ENCODE assay signal across 35 cellular contexts in genomic region chr21:31707499-31707898, GRCh38.
"Had no signal": no experiment of that assay in that cellular context is flagged by ENCODE, and none has a peak within 500 bp of the region (broad histone marks: within the 10 kb centered on the region; RNA-seq: fewer than 3 reads in every experiment).

No MANE protein-coding gene starts in this region.

- H3K9me3 ChIP-seq: ascending aorta, SJCRH30 had no signal

- H3K4me3 ChIP-seq: ascending aorta, PC-9, SJCRH30, SK-N-MC had no signal

- H3K27ac Mint-ChIP-seq: activated CD4-positive, alpha-beta T cell treated with anti-CD3 and anti-CD28 coated beads, Interleukin-2, amount 10 ng/mL, durations not matched to agents 24 days and 14 days; activated CD8-positive, alpha-beta T cell treated with anti-CD3 and anti-CD28 coated beads for 36 hours; activated naive CD8-positive, alpha-beta T cell treated with anti-CD3 and anti-CD28 coated beads, Interleukin-2, amount 10 ng/mL, durations not matched to agents 7 days and 5 days; activated T-cell treated with anti-CD3 and anti-CD28 coated beads, Interleukin-2, amount 50 U/mL, for 72 hours; activated T-helper 2 cell treated with anti-CD3 and anti-CD28 coated beads, Interferon-gamma antibody, Interleukin-2, Interleukin-4, amounts not matched to agents 10 μg/mL and 5 μg/mL and 100 μg/mL, durations not matched to agents 14 hours and 24 hours and 36 hours had no signal

- H3K4me2 ChIP-seq: PC-9 had no signal

- H3K27ac ChIP-seq: ascending aorta, PC-9, RWPE1, SJCRH30, SK-N-MC, WERI-Rb-1 had no signal

- DNase-seq: activated CD4-positive, alpha-beta T cell treated with anti-CD3 and anti-CD28 coated beads for 1 hour; activated CD4-positive, alpha-beta T cell treated with anti-CD3 and anti-CD28 coated beads, Interleukin-2, amount 10 ng/mL, durations not matched to agents 24 days and 14 days; activated CD4-positive, alpha-beta T cell treated with anti-CD3 and anti-CD28 coated beads, Interleukin-2, amount 50 U/mL, for 4 hours; activated CD4-positive, CD25-positive, alpha-beta regulatory T cell; activated CD8-positive, alpha-beta T cell treated with anti-CD3 and anti-CD28 coated beads for 36 hours; activated gamma-delta T cell; activated naive CD4-positive, alpha-beta T cell treated with Interleukin-2 at 50 U/mL for 16 hours; activated naive CD8-positive, alpha-beta T cell treated with anti-CD3 and anti-CD28 coated beads, Interleukin-2, amount 10 ng/mL, durations not matched to agents 7 days and 5 days; activated T-cell treated with anti-CD3 and anti-CD28 coated beads, Interleukin-2, amount 50 U/mL, for 1 hour; activated T-cell treated with anti-CD3 and anti-CD28 coated beads, Interleukin-2, amount 50 U/mL, for 72 hours; amygdala; Kasumi-1; KG1; MM.1S; MV-4-11; NCI-H1092 treated with DMSO at 0.1 percent for 48 hours; NCI-H1417; NCI-H146; NCI-H187; NCI-H2029 treated with DMSO at 0.1 percent for 48 hours; NCI-H2107; NCI-H2171; NCI-H510A; NCI-H526; NCI-H748 treated with DMSO at 0.1 percent for 48 hours; NK-92 treated with Interleukin-12 subunit alpha and Interleukin-12 subunit beta, amount 100 ng/mL, for 24 hours; PC-9; Right ventricle myocardium superior; SJCRH30; T1000; WERI-Rb-1 had no signal

- H3K4me1 ChIP-seq: SJCRH30 had no signal

- H3K27me3 Mint-ChIP-seq: activated CD4-positive, alpha-beta T cell treated with anti-CD3 and anti-CD28 coated beads, Interleukin-2, amount 10 ng/mL, durations not matched to agents 24 days and 14 days; activated CD8-positive, alpha-beta T cell treated with anti-CD3 and anti-CD28 coated beads for 36 hours; activated naive CD8-positive, alpha-beta T cell treated with anti-CD3 and anti-CD28 coated beads, Interleukin-2, amount 10 ng/mL, durations not matched to agents 7 days and 5 days had no signal

- H3K36me3 ChIP-seq: ascending aorta had no signal

- H2AFZ ChIP-seq: PC-9 had no signal

- ATAC-seq: activated CD8-positive, alpha-beta T cell treated with anti-CD3 and anti-CD28 coated beads for 36 hours; activated T-cell treated with anti-CD3 and anti-CD28 coated beads, Interleukin-2, amount 50 U/mL, for 72 hours had no signal

- H3K27me3 ChIP-seq: ascending aorta, SJCRH30 had no signal

- H3K4me3 Mint-ChIP-seq: activated CD4-positive, alpha-beta T cell treated with anti-CD3 and anti-CD28 coated beads, Interleukin-2, amount 10 ng/mL, durations not matched to agents 24 days and 14 days; activated CD8-positive, alpha-beta T cell treated with anti-CD3 and anti-CD28 coated beads for 36 hours; activated naive CD8-positive, alpha-beta T cell treated with anti-CD3 and anti-CD28 coated beads, Interleukin-2, amount 10 ng/mL, durations not matched to agents 7 days and 5 days had no signal

- H3K9me3 Mint-ChIP-seq: activated CD4-positive, alpha-beta T cell treated with anti-CD3 and anti-CD28 coated beads, Interleukin-2, amount 10 ng/mL, durations not matched to agents 24 days and 14 days; activated CD8-positive, alpha-beta T cell treated with anti-CD3 and anti-CD28 coated beads for 36 hours; activated naive CD8-positive, alpha-beta T cell treated with anti-CD3 and anti-CD28 coated beads, Interleukin-2, amount 10 ng/mL, durations not matched to agents 7 days and 5 days; activated T-cell treated with anti-CD3 and anti-CD28 coated beads, Interleukin-2, amount 50 U/mL, for 72 hours; activated T-helper 2 cell treated with anti-CD3 and anti-CD28 coated beads, Interferon-gamma antibody, Interleukin-2, Interleukin-4, amounts not matched to agents 10 μg/mL and 5 μg/mL and 100 μg/mL, durations not matched to agents 14 hours and 24 hours and 36 hours had no signal
